12 cellular contexts compared by ENCODE assay signal in genomic region chrX:108735087-108735679, GRCh38. TPM values are rescaled to one million over a fixed set of nuclear protein-coding genes. Genes with fewer than 3 reads are reported as not detected.
DNase-seq lines count a peak whose midpoint lies in the region; ATAC-seq, FAIRE-seq and TF ChIP-seq lines count a peak whose summit lies in the region.
"Had no signal": no experiment of that assay in that cellular context is flagged by ENCODE, and none has a peak within 500 bp of the region (broad histone marks: within the 10 kb centered on the region; RNA-seq: fewer than 3 reads in every experiment).

No MANE protein-coding gene starts in this region.

- FAIRE-seq in RCC 7860 (lab: Jason Lieb, UNC) = no peak
- FAIRE-seq: endometrium had no signal

- peaks cover 30% of the 10 kb centered on the region for H3K27me3 ChIP-seq in GM23338 (ENCODE audit: insufficient read depth)

- 0 out of 2 replicates have a peak overlapping the region, but pooled peaks have one; percentile 38 for H2AFZ ChIP-seq in GM23338

- H3K9me2 ChIP-seq in GM23338 (ENCODE audit: insufficient read depth) = no peaks in the 10 kb centered on the region

- peak; percentile 61 for TF ChIP-seq CTCF in 22Rv1 (IDR thresholded peaks at IDR 0.05)
- TF ChIP-seq CTCF in GM23338 (conservative IDR thresholded peaks at IDR 0.05; ENCODE audit: low read depth in 2 of 2) = peak; percentile 33 to 58
- TF ChIP-seq CTCF in WTC11 (IDR thresholded peaks at IDR 0.05) = no peak

- no peak overlapping the region for H3K27ac Mint-ChIP-seq in GM23338
- H3K27ac Mint-ChIP-seq in WTC11 = no peak overlapping the region

- H3K36me3 Mint-ChIP-seq in GM23338 (ENCODE audit: low read depth) (peaks cover 29% of the 10 kb centered on the region), WTC11 (peaks cover 23% of the 10 kb centered on the region)

- H3K27ac ChIP-seq in 22Rv1 (no peak overlapping the region), GM23338 (ENCODE audit: low read depth) (no peak overlapping the region)
- H3K27ac ChIP-seq: HL-60, RWPE1 had no signal

- peak; percentile 21 for ATAC-seq in GM23338
- ATAC-seq in WTC11 = peak; percentile 17

- H3K4me1 ChIP-seq in GM23338 (ENCODE audit: insufficient read depth) = peaks cover 13% of the 10 kb centered on the region

- peak overlapping the region; percentile 73 for H3K4me3 ChIP-seq in GM23338

- peak overlapping the region; percentile 80 for H3K4me2 ChIP-seq in GM23338

- no peaks in the 10 kb centered on the region for H3K79me2 ChIP-seq in GM23338 (replicated peaks; ENCODE audit: insufficient read depth)

- H3K4me3 Mint-ChIP-seq in GM23338 (peak overlapping the region; percentile 70), WTC11 (peak overlapping the region; percentile 78)

- POLR2A ChIA-PET in WTC11 (lab: Charles Lee) = interaction anchor here (0.6 kb wide), 1 partner anchor 10 kb away, joined by 4 read pairs; no protein-coding TSS in a partner anchor

- no peaks in the 10 kb centered on the region for H4K20me1 ChIP-seq in GM23338 (replicated peaks; ENCODE audit: insufficient read depth)

- H3K9me3 Mint-ChIP-seq in GM23338 (peaks cover 27% of the 10 kb centered on the region), WTC11 (no peaks in the 10 kb centered on the region)

- no peaks in the 10 kb centered on the region for H3F3A ChIP-seq in GM23338 (replicated peaks; ENCODE audit: low read depth)

- no peaks in the 10 kb centered on the region; the same call in 1 of the 2 replicates for H3K36me3 ChIP-seq in GM23338 (ENCODE audit: insufficient read depth)

- DNase-seq in GM23338 (ENCODE audit: low spot score) (peak; percentile 59), WTC11 (ENCODE audit: low spot score) (peak; percentile 51), left kidney (ENCODE audit: low read depth, low spot score) (peak; percentile 45), RCC 7860 (ENCODE audit: low spot score) (no peak), AG08396 (ENCODE audit: low spot score) (no peak), T1000 (lab: John Stamatoyannopoulos, UW) (no peak)
- DNase-seq in activated naive CD4-positive, alpha-beta T cell (lab: John Stamatoyannopoulos, UW) = no peak

- H3K27me3 Mint-ChIP-seq in GM23338 (ENCODE audit: insufficient read depth, low read depth, poor library complexity) (peaks cover 31% of the 10 kb centered on the region), WTC11 (ENCODE audit: low read depth) (peaks cover 32% of the 10 kb centered on the region)

- CTCF ChIA-PET in WTC11 (lab: Charles Lee) = interaction anchor here (0.6 to 5.4 kb wide), 8 partner anchors 9 to 649 kb away, joined by 3 to 41 read pairs (median 4); no protein-coding TSS in a partner anchor

- H3K4me1 Mint-ChIP-seq in GM23338 (peaks cover 29% of the 10 kb centered on the region; the same call in 2 of the 3 replicates), WTC11 (peaks cover 40% of the 10 kb centered on the region)

TF ChIP-seq in GM23338, 12 proteins besides CTCF, POLR2A, EP300 and RAD21:
- TF ChIP-seq NANOG (IDR thresholded peaks at IDR 0.05; ENCODE audit: borderline replicate concordance) = no peak
- TF ChIP-seq JUNB (IDR thresholded peaks at IDR 0.05; ENCODE audit: unreplicated experiment) = no peak

TF ChIP-seq in WTC11, 78 proteins besides CTCF, POLR2A, EP300 and RAD21:
- TF ChIP-seq MYBL2 (CRISPR knock-in tag; IDR thresholded peaks at IDR 0.05) = no peak
- peak; percentile 74 for TF ChIP-seq MAX (CRISPR knock-in tag; IDR thresholded peaks at IDR 0.05)
- 0 out of 2 replicates have a peak, but pooled peaks have one; percentile 27 for TF ChIP-seq HMGXB4 (CRISPR knock-in tag; IDR thresholded peaks at IDR 0.05)
- 0 out of 2 replicates have a peak, but pooled peaks have one; percentile 27 for TF ChIP-seq FOXP4 (CRISPR knock-in tag; IDR thresholded peaks at IDR 0.05)

RNA-seq across cellular contexts. Expression of gene IRS4, which starts 1.2 kb away (rescaled TPM):
- 14.9 and 15.2 TPM in 2 replicates for total RNA-seq in GM23338 (2014; rRNA removed; shearing (Covaris generic))
- 1.3 and 1.6 TPM in 2 replicates for polyA plus RNA-seq in GM23338 (2016; fragmentation: Nextera tagmentation; extraction: Ambion mirVana)
- 10.5 to 11.4 TPM (median 11.0 TPM) in 3 replicates for total RNA-seq in WTC11 (2021)
- total RNA-seq: myocyte had no signal

Comparison
In these comparisons a context has a peak if more than half of its experiments do, and no peak if none do; other contexts are left out.
1. DNase-seq: peak in GM23338 (single experiment), WTC11 (single experiment) and left kidney (single experiment); none in RCC 7860 (single experiment), AG08396 (single experiment), activated naive CD4-positive, alpha-beta T cell (0 of 4) and T1000 (single experiment).